ENCODE assay signal across 1 cellular context in genomic region chr9:126719677-126720435, GRCh38.
TF ChIP-seq lines count a peak whose summit lies in the region.

No MANE protein-coding gene starts in this region.

TF ChIP-seq in H1, 55 proteins besides CTCF, POLR2A, EP300 and RAD21:
- TF ChIP-seq USF2 (IDR thresholded peaks at IDR 0.05; ENCODE audit: low read length) (no peak), TBP (IDR thresholded peaks at IDR 0.05; ENCODE audit: low read depth, low read length) (peak; percentile 66; the same call in 1 of the 2 replicates), POLR2AphosphoS5 (IDR thresholded peaks at IDR 0.05; ENCODE audit: low read depth, low read length) (peak; percentile 26; the same call in 1 of the 2 replicates), CREB1 (IDR thresholded peaks at IDR 0.05) (0 out of 2 replicates have a peak, but pooled peaks have one; percentile 27), CHD7 (IDR thresholded peaks at IDR 0.05; ENCODE audit: insufficient replicate concordance, low read length) (no peak), SP1 (IDR thresholded peaks at IDR 0.05; ENCODE audit: low read depth, low read length) (peak; percentile 52), HDAC2 (IDR thresholded peaks at IDR 0.05; ENCODE audit: borderline replicate concordance in 1 of 2, low read depth in 2 of 2, low read length in 2 of 2) (no peak), SIN3A (conservative IDR thresholded peaks at IDR 0.05 in 1 of 2, IDR thresholded peaks at IDR 0.05 in 1 of 2; ENCODE audit: low read depth in 1 of 2, low read length in 2 of 2) (peak; percentile 61 to 84; a peak in 2 of 4 replicates), GABPA (IDR thresholded peaks at IDR 0.05; ENCODE audit: borderline replicate concordance, insufficient read depth, low read length) (peak; percentile 47; the same call in 1 of the 2 replicates), TEAD4 (IDR thresholded peaks at IDR 0.05; ENCODE audit: low read depth, low read length) (peak; percentile 73; the same call in 1 of the 2 replicates), JUN (IDR thresholded peaks at IDR 0.05; ENCODE audit: low read depth, low read length) (no peak), ASH2L (IDR thresholded peaks at IDR 0.05; ENCODE audit: low read length) (peak; percentile 34), NANOG (IDR thresholded peaks at IDR 0.05; ENCODE audit: insufficient read depth, low read depth, low read length, poor library complexity, severe bottlenecking) (peak; percentile 5)
